Comparison of ENCODE assay signal across 8 cellular contexts in the genomic region with DNA sequence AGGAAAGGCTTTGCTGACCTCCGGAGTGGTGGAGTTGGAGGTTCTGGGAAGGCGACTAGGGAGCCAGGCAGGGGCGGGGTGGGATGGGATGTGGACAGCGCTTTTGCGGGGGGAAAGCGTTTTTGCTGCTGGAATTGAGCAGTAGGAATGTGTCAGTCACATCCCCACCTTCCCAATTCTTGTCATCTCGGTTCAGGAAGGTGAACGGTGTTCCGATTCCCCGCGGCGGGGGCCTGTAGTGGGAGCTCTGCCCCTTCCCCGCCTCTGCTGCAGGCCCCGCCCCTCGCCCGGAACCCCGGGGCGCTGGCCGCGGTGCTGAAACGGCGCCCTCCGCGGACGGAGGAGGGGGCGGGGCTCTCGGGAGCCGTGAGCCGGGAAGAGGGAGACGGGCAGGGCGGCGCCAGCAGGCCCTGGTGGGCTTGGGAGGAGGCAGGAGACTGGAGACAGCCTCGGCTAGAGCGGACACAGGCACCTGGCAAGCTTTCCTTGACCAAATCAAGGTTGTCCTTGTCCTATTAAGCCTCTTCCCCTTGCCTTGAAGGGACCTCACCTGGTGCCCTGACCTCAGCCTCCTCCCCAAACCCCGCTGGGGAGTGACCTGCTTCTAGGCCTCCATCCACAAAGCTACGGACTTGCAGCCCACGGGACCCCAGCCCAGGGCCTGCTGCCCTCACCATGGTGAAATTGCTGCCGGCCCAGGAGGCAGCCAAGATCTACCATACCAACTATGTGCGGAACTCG. TPM values are rescaled to one million over a fixed set of nuclear protein-coding genes. Genes with fewer than 3 reads are reported as not detected.
DNase-seq lines count a peak whose midpoint lies in the region; ATAC-seq, FAIRE-seq and TF ChIP-seq lines count a peak whose summit lies in the region.

A gene (plus strand): TSS at position 357 of the 741 bp plus-strand sequence. CDS start 319 bp downstream, at position 676.

- H3K4me3 ChIP-seq in Karpas-422 (ENCODE audit: low read length) (no peak within 1 kb of the TSS), SK-N-MC (peak within 1 kb of the TSS; percentile 21; the same call in 1 of the 2 replicates), GM12878 (no peak within 1 kb of the TSS), kidney epithelial cell (ENCODE audit: low read depth, low read length) (peak within 1 kb of the TSS; percentile 20)

- H4K20me1 ChIP-seq in Karpas-422 (ENCODE audit: insufficient read depth, low read depth, low read length) (no peaks in the 10 kb centered on the region), GM12878 (ENCODE audit: control insufficient read depth, insufficient read depth) (no peaks in the 10 kb centered on the region)

- RAD21 ChIA-PET in GM12878 (lab: Charles Lee; ENCODE audit: unreplicated experiment): no interaction called here

- TF ChIP-seq EP300 in GM12878 (IDR thresholded peaks at IDR 0.05; ENCODE audit: borderline replicate concordance in 1 of 2, control insufficient read depth in 1 of 2, low read depth in 2 of 2, low read length in 2 of 2): no peak

- H3K79me2 ChIP-seq in Karpas-422 (ENCODE audit: low read length) (no peaks in the 10 kb centered on the region), GM12878 (ENCODE audit: control insufficient read depth, insufficient read depth, low read length) (no peaks in the 10 kb centered on the region)

- in situ Hi-C loops in GM12878 (cut with MboI): no loop called here

- H3K4me1 ChIP-seq in Karpas-422 (ENCODE audit: low read length) (no peaks in the 10 kb centered on the region), GM12878 (ENCODE audit: control insufficient read depth, insufficient read depth, low read length) (no peaks in the 10 kb centered on the region)

- no peak for FAIRE-seq in GM12878 (lab: Jason Lieb, UNC)

- H2AFZ ChIP-seq in Karpas-422 (ENCODE audit: low read length) (no peak within 1 kb of the TSS), GM12878 (ENCODE audit: control insufficient read depth, low read depth, low read length) (no peak within 1 kb of the TSS)

- H3K9me2 ChIP-seq in Karpas-422 (replicated peaks; ENCODE audit: insufficient read depth, low read length): no peaks in the 10 kb centered on the region

- intact Hi-C loops in GM12878 (cut with micrococcal nuclease; ENCODE audit: unreplicated experiment): no loop called here

- 17% methylated on average over 40 of the region's 40 CpGs for WGBS in GM12878 (ENCODE audit: insufficient coverage, insufficient replicate concordance, low lambda C conversion rate, missing lambda C conversion rate)

- POLR2A ChIA-PET in GM12878 (lab: Charles Lee): no interaction called here

- no peak for TF ChIP-seq POLR2A in GM12878 (IDR thresholded peaks at IDR 0.05; ENCODE audit: low read depth, low read length)

- H3K9me3 ChIP-seq in Karpas-422 (ENCODE audit: low read length) (no peaks in the 10 kb centered on the region), SK-N-MC (ENCODE audit: low read depth, low read length) (no peaks in the 10 kb centered on the region), GM12878 (replicated peaks; ENCODE audit: control insufficient read depth, insufficient read depth, low read length) (no peaks in the 10 kb centered on the region)

- SMC1A ChIA-PET in GM12878 (lab: Charles Lee; ENCODE audit: uncharacterized antibody, unreplicated experiment): interaction anchor here (1.1 kb wide), 1 partner anchor 8 kb away, joined by 3 read pairs; a partner anchor contains a TSS

- H3K27me3 ChIP-seq in Karpas-422 (ENCODE audit: low read length) (no peaks in the 10 kb centered on the region), GM12878 (replicated peaks in 1 of 2; ENCODE audit: control insufficient read depth in 2 of 2, insufficient read depth in 2 of 2, low read length in 1 of 2) (no peaks in the 10 kb centered on the region), kidney epithelial cell (ENCODE audit: control insufficient read depth, insufficient read depth, low read length) (peaks cover 2% of the 10 kb centered on the region)

- TF ChIP-seq CTCF in GM12878 (IDR thresholded peaks at IDR 0.05 in 2 of 3, conservative IDR thresholded peaks at IDR 0.05 in 1 of 3; ENCODE audit: control insufficient read depth in 2 of 3, extremely low read depth in 1 of 3, insufficient read depth in 1 of 3, low read depth in 3 of 3, low read length in 3 of 3) (no peak), kidney epithelial cell (IDR thresholded peaks at IDR 0.05; ENCODE audit: insufficient read depth, low read length, poor library complexity, severe bottlenecking) (no peak)

- H3K27ac ChIP-seq in Karpas-422 (ENCODE audit: low read length): no peak within 1 kb of the TSS
- H3K27ac ChIP-seq in SK-N-MC: no peak within 1 kb of the TSS
- no peak within 1 kb of the TSS for H3K27ac ChIP-seq in GM12878 (ENCODE audit: control insufficient read depth, insufficient read depth)

- H3K9ac ChIP-seq in Karpas-422 (ENCODE audit: low read length): no peak within 1 kb of the TSS
- no peak within 1 kb of the TSS for H3K9ac ChIP-seq in SK-N-MC (ENCODE audit: insufficient read length)
- H3K9ac ChIP-seq in GM12878 (ENCODE audit: control insufficient read depth, insufficient read depth, low read length): no peak within 1 kb of the TSS

- H3K36me3 ChIP-seq in Karpas-422 (ENCODE audit: insufficient read depth, low read length) (no peaks in the 10 kb centered on the region), SK-N-MC (ENCODE audit: insufficient read depth, low read length) (no peaks in the 10 kb centered on the region), GM12878 (ENCODE audit: control insufficient read depth in 2 of 2, insufficient read depth in 2 of 2, low read length in 1 of 2) (no peaks in the 10 kb centered on the region), kidney epithelial cell (ENCODE audit: control insufficient read depth, insufficient read depth, low read length) (no peaks in the 10 kb centered on the region)

- peak; percentile 76 for ATAC-seq in GM12878
- ATAC-seq in GM19035 (IDR thresholded peaks at IDR 0.05; ENCODE audit: unreplicated experiment): no peak

- CTCF ChIA-PET in GM12878 (lab: Yijun Ruan, JAX): no interaction called here

- no TSS peak for BruUV-seq in GM12878 (replicated peaks; lab: Mats Ljungman, UMichigan)

- DNase-seq in COLO668 (lab: John Stamatoyannopoulos, UW; ENCODE audit: unreplicated experiment) (peak; percentile 79), Karpas-422 (peak; percentile 81), SK-N-MC (ENCODE audit: low read depth, low spot score) (no peak), GM12878 (ENCODE audit: low read depth, low spot score) (no peak), kidney epithelial cell (ENCODE audit: low read depth) (no peak), hepatic stellate cell (ENCODE audit: low spot score) (no peak)
- peak; percentile 9 for DNase-seq in stimulated activated CD8-positive, alpha-beta memory T cell treated with anti-CD3 and anti-CD28 coated beads, Interleukin-15, amount 100 ng/mL, for 1 hour (ENCODE audit: low read depth)

- no peak within 1 kb of the TSS for H3K4me2 ChIP-seq in Karpas-422 (ENCODE audit: low read depth, low read length, poor library complexity, severe bottlenecking)
- 0 out of 2 replicates have a peak within 1 kb of the TSS, but pooled peaks have one; percentile 9 for H3K4me2 ChIP-seq in GM12878 (ENCODE audit: control insufficient read depth, insufficient read depth)

- TF ChIP-seq RAD21 in GM12878 (IDR thresholded peaks at IDR 0.05; ENCODE audit: insufficient read depth, low read depth, low read length): no peak

TF ChIP-seq in GM12878, 131 proteins besides CTCF, POLR2A, EP300 and RAD21:
- TF ChIP-seq ZNF622 (IDR thresholded peaks at IDR 0.05): no peak
- TF ChIP-seq, protein P1, sequence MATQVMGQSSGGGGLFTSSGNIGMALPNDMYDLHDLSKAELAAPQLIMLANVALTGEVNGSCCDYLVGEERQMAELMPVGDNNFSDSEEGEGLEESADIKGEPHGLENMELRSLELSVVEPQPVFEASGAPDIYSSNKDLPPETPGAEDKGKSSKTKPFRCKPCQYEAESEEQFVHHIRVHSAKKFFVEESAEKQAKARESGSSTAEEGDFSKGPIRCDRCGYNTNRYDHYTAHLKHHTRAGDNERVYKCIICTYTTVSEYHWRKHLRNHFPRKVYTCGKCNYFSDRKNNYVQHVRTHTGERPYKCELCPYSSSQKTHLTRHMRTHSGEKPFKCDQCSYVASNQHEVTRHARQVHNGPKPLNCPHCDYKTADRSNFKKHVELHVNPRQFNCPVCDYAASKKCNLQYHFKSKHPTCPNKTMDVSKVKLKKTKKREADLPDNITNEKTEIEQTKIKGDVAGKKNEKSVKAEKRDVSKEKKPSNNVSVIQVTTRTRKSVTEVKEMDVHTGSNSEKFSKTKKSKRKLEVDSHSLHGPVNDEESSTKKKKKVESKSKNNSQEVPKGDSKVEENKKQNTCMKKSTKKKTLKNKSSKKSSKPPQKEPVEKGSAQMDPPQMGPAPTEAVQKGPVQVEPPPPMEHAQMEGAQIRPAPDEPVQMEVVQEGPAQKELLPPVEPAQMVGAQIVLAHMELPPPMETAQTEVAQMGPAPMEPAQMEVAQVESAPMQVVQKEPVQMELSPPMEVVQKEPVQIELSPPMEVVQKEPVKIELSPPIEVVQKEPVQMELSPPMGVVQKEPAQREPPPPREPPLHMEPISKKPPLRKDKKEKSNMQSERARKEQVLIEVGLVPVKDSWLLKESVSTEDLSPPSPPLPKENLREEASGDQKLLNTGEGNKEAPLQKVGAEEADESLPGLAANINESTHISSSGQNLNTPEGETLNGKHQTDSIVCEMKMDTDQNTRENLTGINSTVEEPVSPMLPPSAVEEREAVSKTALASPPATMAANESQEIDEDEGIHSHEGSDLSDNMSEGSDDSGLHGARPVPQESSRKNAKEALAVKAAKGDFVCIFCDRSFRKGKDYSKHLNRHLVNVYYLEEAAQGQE (IDR thresholded peaks at IDR 0.05; ENCODE audit: low read depth, low read length): peak; percentile 97

RNA-seq across cellular contexts. Expression of the gene that starts here (rescaled TPM):
- total RNA-seq in Karpas-422 (2014; rRNA removed; shearing (Covaris generic); ENCODE audit: low replicate concordance): 1.9 TPM in 1 of 2 replicates, not detected in the other
- not detected in 2 replicates for total RNA-seq in GM12878 (2013; cell fraction: nucleolus; rRNA removed)
- total RNA-seq in GM12878 (2014; rRNA removed) (0.11 TPM in 1 of 2 replicates, not detected in the other), GM12878 (2014; rRNA removed; fragmentation: Illumina TruSeq; extraction: Trizol) (not detected in 2 replicates), GM12878 (2021) (not detected in 2 replicates), kidney epithelial cell (not detected in 2 replicates)
- polyA plus RNA-seq in GM12878 (2011; ENCODE audit: low read depth): not detected
- polyA plus RNA-seq in GM12878 (2011; rRNA removed) (not detected in 2 replicates), GM12878 (2014; fragmentation: Illumina TruSeq; extraction: Trizol) (not detected in 2 replicates), GM12878 (2014; fragmentation: Nextera tagmentation; extraction: Ambion mirVana) (not detected), GM12878 (2014; rRNA removed) (not detected in 2 replicates), GM12878 (2016; fragmentation: Nextera tagmentation; extraction: Ambion mirVana) (not detected)
- polyA plus RNA-seq in GM12878 (2011; cell fraction: cytosol; rRNA removed): not detected in 2 replicates
- polyA plus RNA-seq in GM12878 (2011; cell fraction: nucleus; rRNA removed): not detected in 2 replicates
- not detected in 2 replicates for polyA plus RNA-seq in GM12878 (2012)
- polyA minus RNA-seq in GM12878 (2011; rRNA and poly(A)+ RNA removed): not detected in 2 replicates
- polyA minus RNA-seq in GM12878 (2011; cell fraction: cytosol; rRNA and poly(A)+ RNA removed): not detected in 2 replicates
- not detected in 2 replicates for polyA minus RNA-seq in GM12878 (2011; cell fraction: nucleus; rRNA and poly(A)+ RNA removed)

Comparison
In these comparisons a context has a peak if more than half of its experiments do, and no peak if none do; other contexts are left out.
1. Peak in ATAC-seq and H3K4me2 ChIP-seq in GM12878; RNA of the gene not detected or under 1 TPM.
2. DNase-seq: peak in COLO668 (single experiment), Karpas-422 (single experiment) and stimulated activated CD8-positive, alpha-beta memory T cell treated with anti-CD3 and anti-CD28 coated beads, Interleukin-15, amount 100 ng/mL, for 1 hour (single experiment); none in SK-N-MC (single experiment), GM12878 (single experiment), kidney epithelial cell (single experiment) and hepatic stellate cell (single experiment).
3. H3K4me3 ChIP-seq: peak in SK-N-MC (single experiment) and kidney epithelial cell (single experiment); none in Karpas-422 (single experiment) and GM12878 (single experiment).